In the genomic region with DNA sequence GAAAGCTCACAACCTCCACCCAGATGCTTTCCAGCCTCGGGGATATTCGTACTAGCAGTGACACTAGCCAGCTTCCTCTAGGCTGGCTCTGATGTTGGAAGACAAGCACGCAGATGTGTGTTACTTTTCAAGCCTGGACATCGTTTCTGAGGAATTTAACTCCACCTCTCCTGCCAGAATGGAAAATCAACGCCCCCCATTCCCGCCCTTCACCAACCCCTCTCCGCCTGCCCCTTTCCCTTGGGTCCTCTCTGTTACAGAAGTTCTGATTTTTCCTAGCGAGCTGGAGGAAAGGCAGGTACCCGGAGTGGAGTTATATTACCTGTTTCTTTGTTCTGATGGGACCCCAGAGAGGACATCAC, we compare ENCODE assay signal across 9 cellular contexts. TPM values are rescaled to one million over a fixed set of nuclear protein-coding genes. Genes with fewer than 3 reads are reported as not detected.
DNase-seq lines count a peak whose midpoint lies in the region; ATAC-seq, FAIRE-seq and TF ChIP-seq lines count a peak whose summit lies in the region.
"Had no signal": no experiment of that assay in that cellular context is flagged by ENCODE, and none has a peak within 500 bp of the region (broad histone marks: within the 10 kb centered on the region; RNA-seq: fewer than 3 reads in every experiment).

No MANE protein-coding gene starts in this region.

- no peak overlapping the region for H2BK120ac ChIP-seq in mesendoderm (ENCODE audit: low read depth, low read length)

- no peak overlapping the region for H4K8ac ChIP-seq in mesendoderm (ENCODE audit: low read depth, low read length)

- peaks cover 19% of the 10 kb centered on the region for H3K4me1 ChIP-seq in endothelial cell of umbilical vein (ENCODE audit: control insufficient read depth, extremely low read depth, insufficient read depth, low read length)
- no peaks in the 10 kb centered on the region for H3K4me1 ChIP-seq in mesendoderm (ENCODE audit: control insufficient read depth, low read depth, low read length)
- peaks cover 0 to 27% (median 13%) of the 10 kb centered on the region in 4 donors for H3K4me1 ChIP-seq in transverse colon

- no peak for TF ChIP-seq EP300 in transverse colon (IDR thresholded peaks at IDR 0.05; ENCODE audit: low read depth)

- no peak overlapping the region for H4K5ac ChIP-seq in mesendoderm (ENCODE audit: low read length)

- no peak for TF ChIP-seq POLR2A in endothelial cell of umbilical vein (IDR thresholded peaks at IDR 0.05; ENCODE audit: low read depth, low read length)
- no peak for TF ChIP-seq POLR2A in transverse colon (IDR thresholded peaks at IDR 0.05)

- no peaks in the 10 kb centered on the region for H4K20me1 ChIP-seq in endothelial cell of umbilical vein (replicated peaks; ENCODE audit: control insufficient read depth, extremely low read depth, insufficient read depth, low read length)

- H2AK5ac ChIP-seq in mesendoderm (ENCODE audit: low read length), result no peak overlapping the region

- peak overlapping the region; percentile 95 for H3K56ac ChIP-seq in mesendoderm (ENCODE audit: low read length)

- H3K18ac ChIP-seq in mesendoderm (ENCODE audit: low read length), result peak overlapping the region; percentile 85

- peak; percentile 73 for DNase-seq in DMS79 treated with DMSO at 0.1 percent for 48 hours (lab: John Stamatoyannopoulos, UW)
- DNase-seq in DMS79 (lab: John Stamatoyannopoulos, UW), result no peak
- peak; percentile 42 for DNase-seq in NCI-H2081 treated with DMSO at 0.1 percent for 48 hours (lab: John Stamatoyannopoulos, UW)
- peak; percentile 5 to 6 for DNase-seq in activated CD4-positive, alpha-beta T cell treated with anti-CD3 and anti-CD28 coated beads for 24 hours (ENCODE audit: low read depth in 2 of 2)
- DNase-seq in endothelial cell of umbilical vein (ENCODE audit: low read depth, low spot score), result peak; percentile 70
- DNase-seq in mesendoderm, result peak; percentile 68
- DNase-seq in transverse colon, result peak; percentile 34

- peak; percentile 59 for FAIRE-seq in endothelial cell of umbilical vein (lab: Jason Lieb, UNC)
- FAIRE-seq: A204.1 had no signal

- CTCF ChIA-PET in endothelial cell of umbilical vein (lab: Charles Lee), result interaction anchor here (1.0 to 3.1 kb wide), 7 partner anchors 9 to 119 kb away, joined by 3 to 26 read pairs (median 4); partner anchors contain the start of gene TMEM267

- POLR2A ChIA-PET in endothelial cell of umbilical vein (lab: Charles Lee), result interaction anchor here (1.6 kb wide), 1 partner anchor 47 kb away, joined by 4 read pairs; no protein-coding TSS in a partner anchor

- H3K27me3 ChIP-seq in endothelial cell of umbilical vein (ENCODE audit: control insufficient read depth in 2 of 2, insufficient read depth in 2 of 2, low read length in 2 of 2) (no peaks in the 10 kb centered on the region), mesendoderm (ENCODE audit: insufficient read depth, low read length, poor library complexity) (no peaks in the 10 kb centered on the region), transverse colon (no peaks in the 10 kb centered on the region)

- H3K9ac ChIP-seq in endothelial cell of umbilical vein (replicated peaks; ENCODE audit: extremely low read depth, insufficient read depth, low read length) (peak overlapping the region; percentile 98), mesendoderm (ENCODE audit: low read length) (peak overlapping the region; percentile 89)

- in situ Hi-C loops in transverse colon (cut with MboI; ENCODE audit: low pct_ligation_motif_present in 1 of 4, low pct_unique_long_range_greater_than_20kb in 1 of 4, low sequenced_read_pairs in 3 of 4), result no loop called here

- no peak overlapping the region for H3K4ac ChIP-seq in mesendoderm (ENCODE audit: low read depth, low read length)

- peak overlapping the region; percentile 88 for H3K27ac ChIP-seq in endothelial cell of umbilical vein (ENCODE audit: insufficient read depth, low read depth, low read length)
- no peak overlapping the region for H3K27ac ChIP-seq in mesendoderm (ENCODE audit: low read depth, low read length)
- H3K27ac ChIP-seq in transverse colon, result peak overlapping the region; percentile 88 to 93 (median 90)

- no peaks in the 10 kb centered on the region for H3K36me3 ChIP-seq in endothelial cell of umbilical vein (ENCODE audit: control insufficient read depth in 2 of 2, extremely low read depth in 1 of 2, insufficient read depth in 2 of 2, low read length in 2 of 2)
- H3K36me3 ChIP-seq in mesendoderm (ENCODE audit: control insufficient read depth, insufficient read depth, low read length), result no peaks in the 10 kb centered on the region
- no peaks in the 10 kb centered on the region for H3K36me3 ChIP-seq in transverse colon

- H2BK15ac ChIP-seq in mesendoderm (replicated peaks; ENCODE audit: low read depth), result no peak overlapping the region

- ATAC-seq in HG02759 (IDR thresholded peaks at IDR 0.05; ENCODE audit: unreplicated experiment), result peak; percentile 15

- peak overlapping the region; percentile 91 for H2AFZ ChIP-seq in endothelial cell of umbilical vein (ENCODE audit: low read depth, low read length)

- peaks cover 5% of the 10 kb centered on the region for H3K9me1 ChIP-seq in endothelial cell of umbilical vein (replicated peaks; ENCODE audit: control insufficient read depth, extremely low read depth, insufficient read depth, low read length)

- no peaks in the 10 kb centered on the region for H3K79me1 ChIP-seq in mesendoderm (ENCODE audit: low read length)

- H3K4me3 ChIP-seq in endothelial cell of umbilical vein (replicated peaks in 1 of 3; ENCODE audit: insufficient read depth in 1 of 3, low read depth in 1 of 3, low read length in 3 of 3) (peak overlapping the region; percentile 53 to 86 (median 80)), mesendoderm (ENCODE audit: low read length) (peak overlapping the region; percentile 72), transverse colon (peak overlapping the region; percentile 78 to 92 (median 81))

- H2BK5ac ChIP-seq in mesendoderm (ENCODE audit: low read length), result no peak overlapping the region

- TSS peak; percentile 72 for BruUV-seq in endothelial cell of umbilical vein (replicated peaks; lab: Mats Ljungman, UMichigan)

- TF ChIP-seq CTCF in endothelial cell of umbilical vein (IDR thresholded peaks at IDR 0.05; ENCODE audit: extremely low read depth in 1 of 2, insufficient read depth in 1 of 2, low read depth in 1 of 2, low read length in 2 of 2) (no peak), transverse colon (IDR thresholded peaks at IDR 0.05) (no peak)

- no peaks in the 10 kb centered on the region for H3K9me3 ChIP-seq in endothelial cell of umbilical vein (replicated peaks; ENCODE audit: control insufficient read depth, insufficient read depth, low read length)
- no peaks in the 10 kb centered on the region for H3K9me3 ChIP-seq in transverse colon

- H3K4me2 ChIP-seq in endothelial cell of umbilical vein (ENCODE audit: insufficient read depth, low read length) (peak overlapping the region; percentile 96), mesendoderm (ENCODE audit: low read length) (peak overlapping the region; percentile 85)

- H3K79me2 ChIP-seq in endothelial cell of umbilical vein (ENCODE audit: control insufficient read depth, insufficient read depth, low read length), result peaks cover 26% of the 10 kb centered on the region
- no peaks in the 10 kb centered on the region for H3K79me2 ChIP-seq in mesendoderm (ENCODE audit: control insufficient read depth, insufficient read depth, low read length)

- dilution Hi-C loops in endothelial cell of umbilical vein (cut with MboI; ENCODE audit: extremely low pct_ligation_motif_present, low sequenced_read_pairs), result no loop called here

- H3K23ac ChIP-seq in mesendoderm (ENCODE audit: low read length), result no peak overlapping the region

- intact Hi-C loops in endothelial cell of umbilical vein (cut with micrococcal nuclease), result loop anchor here (1.0 to 5.0 kb wide), 3 partner anchors 118 to 480 kb away; partner anchors contain the start of genes HMGCS1 and ZNF131
- intact Hi-C loops in transverse colon (cut with DNase I; ENCODE audit: low total_unique reads), result loop anchor here (10.0 kb wide), 1 partner anchor 48 kb away; the partner anchor contains the start of gene PAIP1

- WGBS in mesendoderm (ENCODE audit: extremely low coverage, insufficient coverage, low lambda C conversion rate), result no CpG with 5 or more reads among the region's 9 CpGs
- 1% methylated on average over 9 of the region's 9 CpGs; no CpG with 5 or more reads in 1 of the 2 donors for WGBS in transverse colon (ENCODE audit: low coverage in 1 of 2), 2 donors

TF ChIP-seq in endothelial cell of umbilical vein, 7 proteins besides CTCF, POLR2A, EP300 and RAD21 (continues in another document):
- TF ChIP-seq JUN (IDR thresholded peaks at IDR 0.05; ENCODE audit: borderline replicate concordance, insufficient read depth, insufficient read length, low read depth) (no peak), MYC (IDR thresholded peaks at IDR 0.05; ENCODE audit: low read depth, low read length) (no peak), GATA2 (IDR thresholded peaks at IDR 0.05; ENCODE audit: insufficient read depth, insufficient read length, low read depth, low read length) (no peak), POLR2AphosphoS5 (IDR thresholded peaks at IDR 0.05; ENCODE audit: insufficient read depth, low read depth, low read length) (no peak)

RNA-seq across cellular contexts. Expression of gene NNT, which starts 0.5 kb away (rescaled TPM):
- 75.6 and 82.5 TPM in 2 replicates for total RNA-seq in endothelial cell of umbilical vein
- 34.3 and 38.2 TPM in 2 replicates for polyA plus RNA-seq in endothelial cell of umbilical vein
- polyA plus RNA-seq in endothelial cell of umbilical vein (2011; cell fraction: cytosol; rRNA removed), result 25.8 and 26.8 TPM in 2 replicates
- polyA plus RNA-seq in endothelial cell of umbilical vein (2011; cell fraction: nucleus; rRNA removed), result 57.8 and 62.0 TPM in 2 replicates
- 35.9 and 37.9 TPM in 2 replicates for polyA plus RNA-seq in endothelial cell of umbilical vein (2012)
- polyA minus RNA-seq in endothelial cell of umbilical vein, result 124 TPM in 2 replicates
- 42.3 TPM for polyA minus RNA-seq in endothelial cell of umbilical vein (2011; cell fraction: cytosol; rRNA and poly(A)+ RNA removed)
- polyA minus RNA-seq in endothelial cell of umbilical vein (2011; cell fraction: nucleus; rRNA and poly(A)+ RNA removed), result 68.4 and 82.6 TPM in 2 replicates
- polyA plus RNA-seq in mesendoderm (2013, experiment 1 of 2), result 7.2 TPM
- 7.0 TPM for polyA plus RNA-seq in mesendoderm (2013, experiment 2 of 2)
- total RNA-seq in transverse colon, result 10 to 100 TPM; 21.9 to 93.0 (median 48.8) TPM

RNA-seq across cellular contexts. Expression of gene PAIP1, which starts 45.6 kb away (rescaled TPM):
- total RNA-seq in endothelial cell of umbilical vein (81.6 and 90.1 TPM in 2 replicates), transverse colon (10 to 100 TPM; 17.1 to 61.4 (median 46.3) TPM)
- polyA plus RNA-seq in endothelial cell of umbilical vein, result 65.3 and 69.1 TPM in 2 replicates
- 79.2 and 93.5 TPM in 2 replicates for polyA plus RNA-seq in endothelial cell of umbilical vein (2011; cell fraction: cytosol; rRNA removed)
- 47.3 and 49.7 TPM in 2 replicates for polyA plus RNA-seq in endothelial cell of umbilical vein (2011; cell fraction: nucleus; rRNA removed)
- 62.1 and 83.9 TPM in 2 replicates for polyA plus RNA-seq in endothelial cell of umbilical vein (2012)
- polyA minus RNA-seq in endothelial cell of umbilical vein, result 54.9 and 57.6 TPM in 2 replicates
- 88.5 TPM for polyA minus RNA-seq in endothelial cell of umbilical vein (2011; cell fraction: cytosol; rRNA and poly(A)+ RNA removed)
- 19.9 and 35.9 TPM in 2 replicates for polyA minus RNA-seq in endothelial cell of umbilical vein (2011; cell fraction: nucleus; rRNA and poly(A)+ RNA removed)
- 82.6 TPM for polyA plus RNA-seq in mesendoderm (2013, experiment 1 of 2)
- 83.9 TPM for polyA plus RNA-seq in mesendoderm (2013, experiment 2 of 2)
